In genomic region chr2:116877944-116878343, GRCh38 we compare ENCODE assay signal across 34 cellular contexts.
"Had no signal": no experiment of that assay in that cellular context is flagged by ENCODE, and none has a peak within 500 bp of the region (broad histone marks: within the 10 kb centered on the region; RNA-seq: fewer than 3 reads in every experiment).

No MANE protein-coding gene starts in this region.

- H3K4me1 ChIP-seq: adrenal gland, body of pancreas, breast epithelium had no signal

- H3K36me3 ChIP-seq: adrenal gland, brain microvascular endothelial cell, breast epithelium, cardiac muscle cell had no signal

- ATAC-seq: activated naive CD4-positive, alpha-beta T cell treated with anti-CD3 and anti-CD28 coated beads, Interleukin-2, amount 50 U/mL, for 72 hours; activated naive CD8-positive, alpha-beta T cell treated with anti-CD3 and anti-CD28 coated beads, Interleukin-2, amount 50 U/mL, for 24 hours; activated T-cell treated with anti-CD3 and anti-CD28 coated beads, Interleukin-2, amount 50 U/mL, for 4 hours; activated T-cell treated with anti-CD3 and anti-CD28 coated beads, Interleukin-2, amount 50 U/mL, for 72 hours; activated T-helper 17 cell treated with anti-CD3 and anti-CD28 coated beads, Interleukin-2, amount 50 U/mL, for 72 hours; body of pancreas had no signal

- FAIRE-seq: astrocyte, bronchial epithelial cell had no signal

- DNase-seq: activated effector memory CD4-positive, alpha-beta T cell treated with anti-CD3 and anti-CD28 coated beads, Interleukin-2, amount 50 U/mL, for 16 hours; activated effector memory CD4-positive, alpha-beta T cell treated with Interleukin-2 at 50 U/mL for 16 hours; activated gamma-delta T cell; activated gamma-delta T cell treated with Interleukin-2 at 50 U/mL for 16 hours; activated naive CD4-positive, alpha-beta T cell; activated naive CD4-positive, alpha-beta T cell treated with anti-CD3 and anti-CD28 coated beads for 36 hours; activated naive CD4-positive, alpha-beta T cell treated with anti-CD3 and anti-CD28 coated beads, Interleukin-2, amount 10 ng/mL, durations not matched to agents 7 days and 5 days; activated naive CD4-positive, alpha-beta T cell treated with anti-CD3 and anti-CD28 coated beads, Interleukin-2, amount 50 U/mL, for 16 hours; activated naive CD4-positive, alpha-beta T cell treated with Interleukin-2 at 50 U/mL for 16 hours; activated naive CD8-positive, alpha-beta T cell treated with anti-CD3 and anti-CD28 coated beads for 36 hours; activated naive CD8-positive, alpha-beta T cell treated with anti-CD3 and anti-CD28 coated beads, Interleukin-2, amount 10 ng/mL, durations not matched to agents 7 days and 5 days; activated naive CD8-positive, alpha-beta T cell treated with anti-CD3 and anti-CD28 coated beads, Interleukin-2, amount 50 U/mL, for 24 hours; activated T-cell treated with anti-CD3 and anti-CD28 coated beads for 4 hours; activated T-cell treated with anti-CD3 and anti-CD28 coated beads, Interleukin-2, amount 50 U/mL, for 1 hour; activated T-cell treated with anti-CD3 and anti-CD28 coated beads, Interleukin-2, amount 50 U/mL, for 24 hours; activated T-cell treated with anti-CD3 and anti-CD28 coated beads, Interleukin-2, amount 50 U/mL, for 4 hours; activated T-cell treated with anti-CD3 and anti-CD28 coated beads, Interleukin-2, amount 50 U/mL, for 48 hours; activated T-cell treated with anti-CD3 and anti-CD28 coated beads, Interleukin-2, amount 50 U/mL, for 72 hours; adrenal gland; amniotic stem cell; amygdala; anterior cingulate cortex; aorta; body of pancreas; brain microvascular endothelial cell; caudate nucleus; central memory CD4-positive, alpha-beta T cell; cerebellar nuclear complex had no signal

- H3K27ac ChIP-seq: adrenal gland, body of pancreas, brain microvascular endothelial cell, breast epithelium, cardiac muscle cell had no signal

- H3K27me3 ChIP-seq: adrenal gland, body of pancreas, brain microvascular endothelial cell, breast epithelium, cardiac muscle cell had no signal

- H3K4me3 ChIP-seq: adrenal gland, body of pancreas, breast epithelium, cardiac muscle cell had no signal

- H3K9me3 ChIP-seq: adrenal gland had no signal
